In the genomic region with DNA sequence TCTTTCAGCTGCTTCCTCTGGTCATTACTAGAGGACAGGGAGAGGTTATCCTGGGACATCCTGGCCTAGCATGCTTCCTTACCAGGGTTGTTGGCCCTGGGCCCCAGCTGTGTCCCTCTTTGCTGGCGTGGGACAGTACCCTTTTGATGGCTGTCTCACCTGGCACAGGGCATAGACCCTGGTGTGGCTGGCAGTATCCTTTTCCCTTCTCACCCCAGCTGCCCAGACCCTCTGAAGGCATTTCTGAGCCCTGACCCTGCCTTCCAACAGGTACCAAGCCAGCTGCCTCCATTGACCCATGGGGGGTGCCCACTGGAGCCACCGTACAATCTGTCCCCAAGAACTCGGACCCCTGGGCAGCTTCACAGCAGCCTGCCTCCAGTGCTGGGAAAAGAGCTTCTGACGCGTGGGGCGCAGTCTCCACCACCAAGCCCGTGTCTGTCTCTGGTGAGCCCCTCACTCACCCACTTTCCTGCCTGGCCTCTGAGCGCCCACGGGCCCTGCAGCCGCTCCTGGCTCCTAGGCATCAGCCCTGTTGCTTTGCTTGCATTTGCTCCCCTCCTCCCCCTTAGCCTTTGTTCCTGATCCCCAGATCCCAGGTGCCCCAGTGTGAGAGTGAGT, we compare ENCODE assay signal across 2 cellular contexts.
TF ChIP-seq lines count a peak whose summit lies in the region.

No MANE protein-coding gene starts in this region.

TF ChIP-seq in IMR-90, 13 proteins besides CTCF, POLR2A, EP300 and RAD21:
- TF ChIP-seq CHD1 (IDR thresholded peaks at IDR 0.05; ENCODE audit: low read depth, low read length): no peak
- no peak for TF ChIP-seq MAFK (IDR thresholded peaks at IDR 0.05; ENCODE audit: low read depth, low read length)
- TF ChIP-seq, protein P1, sequence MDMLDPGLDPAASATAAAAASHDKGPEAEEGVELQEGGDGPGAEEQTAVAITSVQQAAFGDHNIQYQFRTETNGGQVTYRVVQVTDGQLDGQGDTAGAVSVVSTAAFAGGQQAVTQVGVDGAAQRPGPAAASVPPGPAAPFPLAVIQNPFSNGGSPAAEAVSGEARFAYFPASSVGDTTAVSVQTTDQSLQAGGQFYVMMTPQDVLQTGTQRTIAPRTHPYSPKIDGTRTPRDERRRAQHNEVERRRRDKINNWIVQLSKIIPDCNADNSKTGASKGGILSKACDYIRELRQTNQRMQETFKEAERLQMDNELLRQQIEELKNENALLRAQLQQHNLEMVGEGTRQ (IDR thresholded peaks at IDR 0.05; ENCODE audit: low read depth, low read length): no peak
- TF ChIP-seq CEBPB (IDR thresholded peaks at IDR 0.05; ENCODE audit: low read depth, low read length): no peak
- TF ChIP-seq RCOR1 (IDR thresholded peaks at IDR 0.05; ENCODE audit: insufficient replicate concordance, low read length): no peak
- TF ChIP-seq RFX5 (IDR thresholded peaks at IDR 0.05; ENCODE audit: low read depth, low read length): no peak
- TF ChIP-seq MXI1 (IDR thresholded peaks at IDR 0.05; ENCODE audit: borderline replicate concordance, low read depth, low read length): no peak
- TF ChIP-seq MAZ (IDR thresholded peaks at IDR 0.05; ENCODE audit: borderline replicate concordance, low read depth, low read length): no peak
- no peak for TF ChIP-seq SMC3 (IDR thresholded peaks at IDR 0.05; ENCODE audit: low read depth, low read length)
- no peak for TF ChIP-seq NFE2L2 (IDR thresholded peaks at IDR 0.05; ENCODE audit: low read depth, low read length)
- no peak for TF ChIP-seq FOS (IDR thresholded peaks at IDR 0.05; ENCODE audit: low read depth, low read length)
- TF ChIP-seq, protein P2, sequence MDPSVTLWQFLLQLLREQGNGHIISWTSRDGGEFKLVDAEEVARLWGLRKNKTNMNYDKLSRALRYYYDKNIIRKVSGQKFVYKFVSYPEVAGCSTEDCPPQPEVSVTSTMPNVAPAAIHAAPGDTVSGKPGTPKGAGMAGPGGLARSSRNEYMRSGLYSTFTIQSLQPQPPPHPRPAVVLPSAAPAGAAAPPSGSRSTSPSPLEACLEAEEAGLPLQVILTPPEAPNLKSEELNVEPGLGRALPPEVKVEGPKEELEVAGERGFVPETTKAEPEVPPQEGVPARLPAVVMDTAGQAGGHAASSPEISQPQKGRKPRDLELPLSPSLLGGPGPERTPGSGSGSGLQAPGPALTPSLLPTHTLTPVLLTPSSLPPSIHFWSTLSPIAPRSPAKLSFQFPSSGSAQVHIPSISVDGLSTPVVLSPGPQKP (IDR thresholded peaks at IDR 0.05; ENCODE audit: borderline replicate concordance, low read depth, low read length): no peak
- no peak for TF ChIP-seq BHLHE40 (IDR thresholded peaks at IDR 0.05; ENCODE audit: low read depth, low read length)

TF ChIP-seq in HepG2, 621 proteins besides CTCF, POLR2A, EP300 and RAD21:
- no peak for TF ChIP-seq ISL2 (CRISPR knock-in tag; IDR thresholded peaks at IDR 0.05)
- no peak for TF ChIP-seq ZNF674 (CRISPR knock-in tag; IDR thresholded peaks at IDR 0.05; ENCODE audit: low read depth)
- TF ChIP-seq ZNF619 (CRISPR knock-in tag; IDR thresholded peaks at IDR 0.05): no peak
- TF ChIP-seq ZNF616 (CRISPR knock-in tag; IDR thresholded peaks at IDR 0.05; ENCODE audit: low read depth): no peak
- TF ChIP-seq REST (IDR thresholded peaks at IDR 0.05; ENCODE audit: borderline replicate concordance in 1 of 2, low read depth in 1 of 2, low read length in 2 of 2): no peak
- TF ChIP-seq IKZF5 (CRISPR knock-in tag; IDR thresholded peaks at IDR 0.05): no peak
- TF ChIP-seq AGO2 (optimal IDR thresholded peaks at IDR 0.05; ENCODE audit: low read depth, low read length): no peak
- TF ChIP-seq MEIS1 (CRISPR knock-in tag; IDR thresholded peaks at IDR 0.05; ENCODE audit: borderline replicate concordance): no peak
- TF ChIP-seq FOXK2 (IDR thresholded peaks at IDR 0.05): no peak
- no peak for TF ChIP-seq RXRA (CRISPR knock-in tag; IDR thresholded peaks at IDR 0.05)
- TF ChIP-seq ZC3H13 (CRISPR knock-in tag; IDR thresholded peaks at IDR 0.05): no peak
- no peak for TF ChIP-seq ZNF749 (CRISPR knock-in tag; IDR thresholded peaks at IDR 0.05; ENCODE audit: borderline replicate concordance)
- no peak for TF ChIP-seq ZNF382 (CRISPR knock-in tag; IDR thresholded peaks at IDR 0.05; ENCODE audit: borderline replicate concordance)
